ENCODE assay signal across 17 cellular contexts in genomic region chr14:59305836-59306555, GRCh38.
DNase-seq lines count a peak whose midpoint lies in the region; ATAC-seq and TF ChIP-seq lines count a peak whose summit lies in the region.
"Had no signal": no experiment of that assay in that cellular context is flagged by ENCODE, and none has a peak within 500 bp of the region (broad histone marks: within the 10 kb centered on the region; RNA-seq: fewer than 3 reads in every experiment).

No MANE protein-coding gene starts in this region.

- TF ChIP-seq POLR2A in sigmoid colon (IDR thresholded peaks at IDR 0.05), result no peak

- H3K36me3 ChIP-seq in sigmoid colon, result no peaks in the 10 kb centered on the region

- H3K9me3 ChIP-seq in T-helper 17 cell (ENCODE audit: control insufficient read depth, low read length, poor library complexity, severe bottlenecking) (no peaks in the 10 kb centered on the region), sigmoid colon (no peaks in the 10 kb centered on the region)

- intact Hi-C loops in sigmoid colon (cut with DNase I), result no loop called here

- H3K27me3 Mint-ChIP-seq in T-helper 17 cell, result no peaks in the 10 kb centered on the region
- H3K27me3 Mint-ChIP-seq: activated naive CD8-positive, alpha-beta T cell; CD8-positive, alpha-beta memory T cell; natural killer cell treated with Interleukin-12 subunit alpha and Interleukin-12 subunit beta and Interleukin-15 and Interleukin-18, amount 100 ng/mL, for 72 hours had no signal

- no peak for TF ChIP-seq CTCF in fibroblast of the aortic adventitia (IDR thresholded peaks at IDR 0.05; ENCODE audit: insufficient read depth, low read length)
- TF ChIP-seq CTCF in sigmoid colon (IDR thresholded peaks at IDR 0.05), result no peak

- DNase-seq in EL (peak; percentile 29), T-helper 17 cell (no peak), fibroblast of the aortic adventitia (ENCODE audit: low read depth) (peak; percentile 82), sigmoid colon (no peak), NCI-H446 treated with DMSO at 0.1 percent for 48 hours (lab: John Stamatoyannopoulos, UW) (no peak), NCI-H524 treated with DMSO at 0.1 percent for 48 hours (lab: John Stamatoyannopoulos, UW) (no peak)
- no peak for DNase-seq in activated CD4-positive, CD25-positive, alpha-beta regulatory T cell treated with anti-CD3 and anti-CD28 coated beads, Interleukin-2, amount 50 U/mL, for 72 hours
- DNase-seq: activated CD8-positive, alpha-beta memory T cell treated with anti-CD3 and anti-CD28 coated beads for 24 hours; CD8-positive, alpha-beta memory T cell; effector memory CD4-positive, alpha-beta T cell; KBM-7; stimulated activated CD4-positive, alpha-beta T cell treated with anti-CD3 and anti-CD28 coated beads, Interleukin-12 subunit alpha, Interleukin-12 subunit beta, amount 100 ng/mL, for 4 hours; stimulated activated CD8-positive, alpha-beta memory T cell treated with anti-CD3 and anti-CD28 coated beads, Interleukin-4, amount 100 ng/mL, for 48 hours; T1000 had no signal

- peak overlapping the region; percentile 74 for H3K27ac Mint-ChIP-seq in T-helper 17 cell
- H3K27ac Mint-ChIP-seq: activated naive CD8-positive, alpha-beta T cell; CD8-positive, alpha-beta memory T cell; natural killer cell treated with Interleukin-12 subunit alpha and Interleukin-12 subunit beta and Interleukin-15 and Interleukin-18, amount 100 ng/mL, for 72 hours had no signal

- H3K4me3 Mint-ChIP-seq in T-helper 17 cell, result no peak overlapping the region
- H3K4me3 Mint-ChIP-seq: activated naive CD8-positive, alpha-beta T cell; CD8-positive, alpha-beta memory T cell; natural killer cell treated with Interleukin-12 subunit alpha and Interleukin-12 subunit beta and Interleukin-15 and Interleukin-18, amount 100 ng/mL, for 72 hours had no signal

- 37 to 86% methylated on average over 1 of the region's 1 CpG for WGBS in sigmoid colon, 2 donors

- TF ChIP-seq EP300 in sigmoid colon (IDR thresholded peaks at IDR 0.05), result no peak

- H3K4me3 ChIP-seq in fibroblast of the aortic adventitia (ENCODE audit: low read depth, low read length), result no peak overlapping the region
- no peak overlapping the region for H3K4me3 ChIP-seq in sigmoid colon

- peaks cover 0 to 72% (median 64%) of the 10 kb centered on the region in 4 donors for H3K4me1 ChIP-seq in sigmoid colon

- ATAC-seq in T-helper 17 cell, result no peak
- ATAC-seq in HG02759 (IDR thresholded peaks at IDR 0.05; ENCODE audit: unreplicated experiment), result no peak

- H3K27me3 ChIP-seq in sigmoid colon, result no peaks in the 10 kb centered on the region

- peak overlapping the region; percentile 50 to 79 (median 64) for H3K27ac ChIP-seq in sigmoid colon

- peaks cover 2% of the 10 kb centered on the region for H3K36me3 Mint-ChIP-seq in T-helper 17 cell (ENCODE audit: low read depth)
- H3K36me3 Mint-ChIP-seq: activated naive CD8-positive, alpha-beta T cell; natural killer cell treated with Interleukin-12 subunit alpha and Interleukin-12 subunit beta and Interleukin-15 and Interleukin-18, amount 100 ng/mL, for 72 hours had no signal

- peaks cover 16% of the 10 kb centered on the region for H3K4me1 Mint-ChIP-seq in T-helper 17 cell

Comparison
In these comparisons a context has a peak if more than half of its experiments do, and no peak if none do; other contexts are left out.
1. DNase-seq: peak in EL (single experiment) and fibroblast of the aortic adventitia (single experiment); none in T-helper 17 cell (0 of 3), sigmoid colon (single experiment), NCI-H446 treated with DMSO at 0.1 percent for 48 hours (single experiment), activated CD4-positive, CD25-positive, alpha-beta regulatory T cell treated with anti-CD3 and anti-CD28 coated beads, Interleukin-2, amount 50 U/mL, for 72 hours (single experiment) and NCI-H524 treated with DMSO at 0.1 percent for 48 hours (single experiment).